ENCODE assay signal across 20 cellular contexts in genomic region chr10:77833225-77833624, GRCh38.
"Had no signal": no experiment of that assay in that cellular context is flagged by ENCODE, and none has a peak within 500 bp of the region (broad histone marks: within the 10 kb centered on the region; RNA-seq: fewer than 3 reads in every experiment).

No MANE protein-coding gene starts in this region.

- DNase-seq: colonic mucosa; dermis blood vessel endothelial cell; foreskin melanocyte; head of caudate nucleus; left colon; left ventricle myocardium superior; mesenchymal stem cell; midbrain; spleen; stimulated activated CD4-positive, alpha-beta T cell treated with anti-CD3 and anti-CD28 coated beads, Interleukin-15, amount 100 ng/mL, for 24 hours; stimulated activated CD4-positive, alpha-beta T cell treated with anti-CD3 and anti-CD28 coated beads, Interleukin-1b, Interleukin-23, amount 100 ng/mL, for 48 hours; stimulated activated CD4-positive, alpha-beta T cell treated with anti-CD3 and anti-CD28 coated beads, Interleukin-4, amount 100 ng/mL, for 24 hours; stimulated activated naive B cell treated with anti-CD40 and anti-IgM and Interleukin-4, amounts not matched to agents 10 μg/mL and 1 μg/mL and 100 μg/mL, for 72 hours; stimulated activated naive CD8-positive, alpha-beta T cell treated with anti-CD3 and anti-CD28 coated beads, Interleukin-15, amount 100 ng/mL, for 72 hours; testis; transverse colon had no signal

- H3K27me3 Mint-ChIP-seq: stimulated activated naive B cell treated with anti-CD40 and anti-IgM and Interleukin-4, amounts not matched to agents 10 μg/mL and 1 μg/mL and 100 μg/mL, for 72 hours; stimulated activated naive CD8-positive, alpha-beta T cell treated with anti-CD3 and anti-CD28 coated beads, Interleukin-15, amount 100 ng/mL, for 72 hours had no signal

- H3K9me3 Mint-ChIP-seq: stimulated activated naive B cell treated with anti-CD40 and anti-IgM and Interleukin-4, amounts not matched to agents 10 μg/mL and 1 μg/mL and 100 μg/mL, for 72 hours; stimulated activated naive CD8-positive, alpha-beta T cell treated with anti-CD3 and anti-CD28 coated beads, Interleukin-15, amount 100 ng/mL, for 72 hours had no signal

- H3K36me3 Mint-ChIP-seq: stimulated activated naive B cell treated with anti-CD40 and anti-IgM and Interleukin-4, amounts not matched to agents 10 μg/mL and 1 μg/mL and 100 μg/mL, for 72 hours had no signal

- ATAC-seq: left colon; left ventricle myocardium superior; sciatic nerve; stimulated activated naive B cell treated with anti-CD40 and anti-IgM and Interleukin-4, amounts not matched to agents 10 μg/mL and 1 μg/mL and 100 μg/mL, for 72 hours; stimulated activated naive CD8-positive, alpha-beta T cell treated with anti-CD3 and anti-CD28 coated beads, Interleukin-15, amount 100 ng/mL, for 72 hours had no signal

- H3K27ac ChIP-seq: colonic mucosa, hepatocyte, neutrophil, testis, transverse colon had no signal

- H3K36me3 ChIP-seq: neutrophil had no signal

- H3K9me3 ChIP-seq: colonic mucosa, neutrophil, spleen, testis, transverse colon had no signal

- H3K4me3 ChIP-seq: colonic mucosa, hepatocyte, lung, spleen, testis, transverse colon had no signal

- H3K4me3 Mint-ChIP-seq: stimulated activated naive B cell treated with anti-CD40 and anti-IgM and Interleukin-4, amounts not matched to agents 10 μg/mL and 1 μg/mL and 100 μg/mL, for 72 hours; stimulated activated naive CD8-positive, alpha-beta T cell treated with anti-CD3 and anti-CD28 coated beads, Interleukin-15, amount 100 ng/mL, for 72 hours had no signal

- H3K27ac Mint-ChIP-seq: stimulated activated naive B cell treated with anti-CD40 and anti-IgM and Interleukin-4, amounts not matched to agents 10 μg/mL and 1 μg/mL and 100 μg/mL, for 72 hours; stimulated activated naive CD8-positive, alpha-beta T cell treated with anti-CD3 and anti-CD28 coated beads, Interleukin-15, amount 100 ng/mL, for 72 hours had no signal

- H3K27me3 ChIP-seq: colonic mucosa, hepatocyte, neutrophil, spleen, testis, transverse colon had no signal
